Comparison of ENCODE assay signal across 16 cellular contexts in genomic region chr10:28496017-28496416, GRCh38. TPM values are rescaled to one million over a fixed set of nuclear protein-coding genes. Genes with fewer than 3 reads are reported as not detected.
DNase-seq lines count a peak whose midpoint lies in the region; ATAC-seq and TF ChIP-seq lines count a peak whose summit lies in the region.
"Had no signal": no experiment of that assay in that cellular context is flagged by ENCODE, and none has a peak within 500 bp of the region (broad histone marks: within the 10 kb centered on the region; RNA-seq: fewer than 3 reads in every experiment).

No MANE protein-coding gene starts in this region.

- H3K4me3 ChIP-seq in right cardiac atrium (ENCODE audit: low read length) (no peak overlapping the region), HL-60 (replicated peaks; ENCODE audit: insufficient read depth, low read length) (no peak overlapping the region), body of pancreas (no peak overlapping the region), parathyroid adenoma (ENCODE audit: low read depth, low read length) (no peak overlapping the region)
- H3K4me3 ChIP-seq: GM12878 had no signal

- DNase-seq in Right ventricle myocardium inferior (ENCODE audit: missing footprints) (no peak), right cardiac atrium (no peak), HL-60 (ENCODE audit: low read depth in 1 of 2, low spot score in 1 of 2) (no peak), body of pancreas (no peak)
- DNase-seq: Calu3; CD4-positive, CD25-positive, alpha-beta regulatory T cell; DMS 273 treated with DMSO at 0.1 percent for 48 hours; HCEC 1CT; HFFc6; IMR-90 had no signal

- WGBS in right cardiac atrium: 51% methylated on average over 3 of the region's 3 CpGs
- WGBS in body of pancreas, 2 donors: 25 to 36% methylated on average over 3 of the region's 3 CpGs

- no peaks in the 10 kb centered on the region for H3K27me3 ChIP-seq in right cardiac atrium (ENCODE audit: control insufficient read depth, insufficient read depth)
- no peaks in the 10 kb centered on the region for H3K27me3 ChIP-seq in HL-60 (ENCODE audit: insufficient read depth, poor library complexity, severe bottlenecking)
- H3K27me3 ChIP-seq in body of pancreas: no peaks in the 10 kb centered on the region
- no peaks in the 10 kb centered on the region for H3K27me3 ChIP-seq in parathyroid adenoma (ENCODE audit: control insufficient read depth, insufficient read depth, low read length)

- no peaks in the 10 kb centered on the region for H3K36me3 ChIP-seq in body of pancreas (replicated peaks in 1 of 2; ENCODE audit: insufficient read depth in 1 of 2, low read depth in 2 of 2)
- no peaks in the 10 kb centered on the region for H3K36me3 ChIP-seq in parathyroid adenoma (ENCODE audit: control insufficient read depth, insufficient read depth, low read length)

- no peak overlapping the region for H3K4me2 ChIP-seq in parathyroid adenoma (ENCODE audit: low read length)

- H3K9me3 ChIP-seq in right cardiac atrium (ENCODE audit: control insufficient read depth, low read length) (no peaks in the 10 kb centered on the region), body of pancreas (no peaks in the 10 kb centered on the region), parathyroid adenoma (ENCODE audit: control insufficient read depth, low read length) (no peaks in the 10 kb centered on the region)

- H3K4me1 ChIP-seq in right cardiac atrium (ENCODE audit: control insufficient read depth, insufficient read depth, low read length): no peaks in the 10 kb centered on the region
- peaks cover 39% of the 10 kb centered on the region for H3K4me1 ChIP-seq in body of pancreas
- peaks cover 18% of the 10 kb centered on the region for H3K4me1 ChIP-seq in parathyroid adenoma

- no peak for TF ChIP-seq CTCF in HL-60 (IDR thresholded peaks at IDR 0.05; ENCODE audit: insufficient read depth, low read length)
- no peak for TF ChIP-seq CTCF in body of pancreas (IDR thresholded peaks at IDR 0.05)
- no peak for TF ChIP-seq CTCF in parathyroid adenoma (IDR thresholded peaks at IDR 0.05)

- ATAC-seq in Right ventricle myocardium inferior (peak; percentile 39), right cardiac atrium (no peak), body of pancreas (no peak), GM19395 (IDR thresholded peaks at IDR 0.05; ENCODE audit: unreplicated experiment) (no peak), GM18519 (IDR thresholded peaks at IDR 0.05; ENCODE audit: low FRiP score, unreplicated experiment) (no peak), HG02610 (IDR thresholded peaks at IDR 0.05; ENCODE audit: unreplicated experiment) (no peak)
- ATAC-seq: GM12878 had no signal

- H2AFZ ChIP-seq in parathyroid adenoma: peak overlapping the region; percentile 31

- intact Hi-C loops in Right ventricle myocardium inferior (cut with DNase I): no loop called here
- intact Hi-C loops in right cardiac atrium (cut with DNase I): no loop called here
- intact Hi-C loops in body of pancreas (cut with DNase I): no loop called here

- H3K27ac ChIP-seq in right cardiac atrium (ENCODE audit: low read length) (no peak overlapping the region), HL-60 (replicated peaks) (peak overlapping the region; percentile 33), body of pancreas (peak overlapping the region in 3 of 4 donors; percentile 10 to 23 (median 17)), parathyroid adenoma (peak overlapping the region; percentile 87)
- H3K27ac ChIP-seq: 22Rv1 had no signal

- H3K79me2 ChIP-seq in parathyroid adenoma: no peaks in the 10 kb centered on the region

- TF ChIP-seq POLR2A in body of pancreas (IDR thresholded peaks at IDR 0.05): no peak

- no peak overlapping the region for H3K9ac ChIP-seq in parathyroid adenoma

RNA-seq across cellular contexts. Expression of gene WAC, which starts 36.9 kb away (rescaled TPM):
- total RNA-seq in Right ventricle myocardium inferior (100 TPM), right cardiac atrium (100 to 1,000 TPM; 102 to 110 (median 104) TPM), body of pancreas (10 to 100 TPM; 43.8 to 58.3 TPM)
- 30.5 TPM for polyA plus RNA-seq in right cardiac atrium
